ENCODE assay signal across 4 cellular contexts in genomic region chr3:132758740-132759139, GRCh38.
"Had no signal": no experiment of that assay in that cellular context is flagged by ENCODE, and none has a peak within 500 bp of the region (broad histone marks: within the 10 kb centered on the region; RNA-seq: fewer than 3 reads in every experiment).

No MANE protein-coding gene starts in this region.

- DNase-seq: GM23248, GOT3, H7, HFFc6 had no signal
